In genomic region chr19:21602105-21602658, GRCh38 we compare ENCODE assay signal across 28 cellular contexts.
"Had no signal": no experiment of that assay in that cellular context is flagged by ENCODE, and none has a peak within 500 bp of the region (broad histone marks: within the 10 kb centered on the region; RNA-seq: fewer than 3 reads in every experiment).

No MANE protein-coding gene starts in this region.

- H3K27ac ChIP-seq: neural progenitor cell, thoracic aorta had no signal

- H3K9me3 Mint-ChIP-seq: activated CD8-positive, alpha-beta T cell treated with anti-CD3 and anti-CD28 coated beads for 36 hours; activated naive CD8-positive, alpha-beta T cell treated with anti-CD3 and anti-CD28 coated beads, Interleukin-2, amount 50 U/mL, for 24 hours; dendritic cell treated with granulocyte-macrophage colony-stimulating factor and Interleukin-4, amounts not matched to agents 40 ng/mL and 50 ng/mL, for 4 days had no signal

- H3K27me3 ChIP-seq: neural progenitor cell, right lobe of liver, vagina had no signal

- H3K27me3 Mint-ChIP-seq: activated CD8-positive, alpha-beta memory T cell treated with anti-CD3 and anti-CD28 coated beads, Interleukin-2, amount 10 ng/mL, durations not matched to agents 7 days and 5 days; activated CD8-positive, alpha-beta T cell treated with anti-CD3 and anti-CD28 coated beads for 36 hours; activated naive CD4-positive, alpha-beta T cell treated with anti-CD3 and anti-CD28 coated beads, Interleukin-2, amount 50 U/mL, for 24 hours; activated naive CD8-positive, alpha-beta T cell treated with anti-CD3 and anti-CD28 coated beads, Interleukin-2, amount 50 U/mL, for 24 hours; naive thymus-derived CD8-positive, alpha-beta T cell; type B pancreatic cell had no signal

- H3K9me3 ChIP-seq: right lobe of liver, thoracic aorta, vagina had no signal

- ATAC-seq: activated CD8-positive, alpha-beta memory T cell treated with anti-CD3 and anti-CD28 coated beads, Interleukin-2, amount 10 ng/mL, durations not matched to agents 7 days and 5 days; activated CD8-positive, alpha-beta T cell treated with anti-CD3 and anti-CD28 coated beads for 36 hours; activated naive CD8-positive, alpha-beta T cell treated with anti-CD3 and anti-CD28 coated beads, Interleukin-2, amount 50 U/mL, for 24 hours; esophagus mucosa; naive thymus-derived CD8-positive, alpha-beta T cell; right lobe of liver; stimulated activated naive CD8-positive, alpha-beta T cell treated with anti-CD3 and anti-CD28 coated beads, Interleukin-15, Interleukin-2, amounts not matched to agents 100 U/mL and 50 U/mL, for 24 hours had no signal

- H3K27ac Mint-ChIP-seq: activated CD8-positive, alpha-beta memory T cell treated with anti-CD3 and anti-CD28 coated beads, Interleukin-2, amount 10 ng/mL, durations not matched to agents 7 days and 5 days; activated CD8-positive, alpha-beta T cell treated with anti-CD3 and anti-CD28 coated beads for 36 hours; activated naive CD4-positive, alpha-beta T cell treated with anti-CD3 and anti-CD28 coated beads, Interleukin-2, amount 50 U/mL, for 24 hours; activated naive CD8-positive, alpha-beta T cell treated with anti-CD3 and anti-CD28 coated beads, Interleukin-2, amount 50 U/mL, for 24 hours; activated T-helper 2 cell treated with anti-CD3 and anti-CD28 coated beads, Interferon-gamma antibody, Interleukin-2, Interleukin-4, amounts not matched to agents 10 μg/mL and 5 μg/mL and 100 μg/mL, durations not matched to agents 14 hours and 24 hours and 36 hours; dendritic cell treated with granulocyte-macrophage colony-stimulating factor and Interleukin-4, amounts not matched to agents 40 ng/mL and 50 ng/mL, for 4 days; endodermal cell; neural progenitor cell; T-helper 1 cell treated with Interleukin-12 subunit alpha and Interleukin-12 subunit beta and Interleukin-4 antibody, amounts not matched to agents 30 μg/mL and 1 μg/mL, for 36 hours had no signal

- H3K4me3 ChIP-seq: neural progenitor cell, right lobe of liver, thoracic aorta, vagina had no signal

- H3K36me3 Mint-ChIP-seq: neural progenitor cell, type B pancreatic cell had no signal

- DNase-seq: activated CD4-positive, alpha-beta T cell treated with anti-CD3 and anti-CD28 coated beads, Interleukin-2, amount 50 U/mL, for 1 hour; activated CD4-positive, CD25-positive, alpha-beta regulatory T cell treated with anti-CD3 and anti-CD28 coated beads, Interleukin-2, amount 50 U/mL, for 72 hours; activated CD8-positive, alpha-beta memory T cell treated with anti-CD3 and anti-CD28 coated beads, Interleukin-2, amount 10 ng/mL, durations not matched to agents 7 days and 5 days; activated CD8-positive, alpha-beta T cell treated with anti-CD3 and anti-CD28 coated beads for 36 hours; activated naive CD8-positive, alpha-beta T cell treated with anti-CD3 and anti-CD28 coated beads, Interleukin-2, amount 50 U/mL, for 24 hours; activated T-cell treated with anti-CD3 and anti-CD28 coated beads, Interleukin-2, amount 50 U/mL, for 48 hours; anterior cingulate cortex; endodermal cell; foreskin fibroblast; islet precursor cell; naive thymus-derived CD8-positive, alpha-beta T cell; occipital lobe; posterior cingulate gyrus; right lobe of liver; stimulated activated CD4-positive, alpha-beta T cell treated with anti-CD3 and anti-CD28 coated beads, Interleukin-12 subunit alpha, Interleukin-12 subunit beta, amount 100 ng/mL, for 4 hours; stimulated activated CD4-positive, alpha-beta T cell treated with anti-CD3 and anti-CD28 coated beads, Interleukin-4, amount 100 ng/mL, for 1 hour; stimulated activated naive CD8-positive, alpha-beta T cell treated with anti-CD3 and anti-CD28 coated beads, Interleukin-15, Interleukin-2, amounts not matched to agents 100 U/mL and 50 U/mL, for 24 hours; SW 1271; T1000 had no signal

- H3K36me3 ChIP-seq: neural progenitor cell, right lobe of liver, thoracic aorta, vagina had no signal

- H3K4me3 Mint-ChIP-seq: activated CD8-positive, alpha-beta memory T cell treated with anti-CD3 and anti-CD28 coated beads, Interleukin-2, amount 10 ng/mL, durations not matched to agents 7 days and 5 days; activated CD8-positive, alpha-beta T cell treated with anti-CD3 and anti-CD28 coated beads for 36 hours; activated naive CD4-positive, alpha-beta T cell treated with anti-CD3 and anti-CD28 coated beads, Interleukin-2, amount 50 U/mL, for 24 hours; activated naive CD8-positive, alpha-beta T cell treated with anti-CD3 and anti-CD28 coated beads, Interleukin-2, amount 50 U/mL, for 24 hours; dendritic cell treated with granulocyte-macrophage colony-stimulating factor and Interleukin-4, amounts not matched to agents 40 ng/mL and 50 ng/mL, for 4 days; endodermal cell; neural progenitor cell; T-helper 1 cell treated with Interleukin-12 subunit alpha and Interleukin-12 subunit beta and Interleukin-4 antibody, amounts not matched to agents 30 μg/mL and 1 μg/mL, for 36 hours had no signal
